Comparison of ENCODE assay signal across 8 cellular contexts in the genomic region with DNA sequence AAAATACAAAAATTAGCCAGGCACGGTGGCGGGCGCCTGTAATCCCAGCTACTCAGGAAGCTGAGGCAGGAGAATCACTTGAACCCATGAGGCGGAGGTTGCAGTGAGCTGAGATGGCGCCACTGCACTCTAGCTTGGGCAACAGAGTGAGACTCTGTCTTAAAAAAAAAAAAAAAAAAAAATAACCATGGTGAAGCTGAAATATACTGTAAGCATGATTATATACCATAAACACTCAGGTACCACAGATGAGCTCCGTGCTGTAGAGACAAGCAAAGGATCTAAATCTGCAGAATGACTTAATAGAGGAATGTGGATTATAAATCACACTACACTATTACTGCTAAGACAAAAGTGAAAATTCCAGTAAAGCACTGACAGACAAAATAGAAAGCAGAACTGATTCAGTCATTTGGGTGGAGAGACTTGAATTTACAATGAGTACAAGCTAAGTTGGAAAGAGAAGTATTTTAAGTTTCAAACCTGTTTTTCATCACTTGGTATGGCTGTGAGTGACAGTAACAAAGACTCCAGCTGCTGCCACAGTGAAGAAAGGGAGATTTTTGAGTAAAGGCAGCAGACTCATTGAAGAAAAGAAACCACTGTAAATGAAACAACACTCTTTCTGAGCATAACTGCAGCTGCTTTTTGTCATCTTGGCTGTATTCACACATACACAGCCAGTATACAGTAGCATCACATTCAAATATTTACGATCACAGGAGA.
DNase-seq lines count a peak whose midpoint lies in the region; ATAC-seq and TF ChIP-seq lines count a peak whose summit lies in the region.

No MANE protein-coding gene starts in this region.

- H3K4me1 Mint-ChIP-seq in IgD-negative memory B cell (peaks cover 25 to 39% (median 32%) of the 10 kb centered on the region in 3 donors), nephron (peaks cover 8% of the 10 kb centered on the region), endodermal cell (peaks cover 13% of the 10 kb centered on the region)

- DNase-seq in endodermal cell, result no peak
- DNase-seq in amniotic stem cell (lab: John Stamatoyannopoulos, UW), result no peak
- DNase-seq in left cardiac atrium, result no peak
- DNase-seq in aorta, result no peak

- no peaks in the 10 kb centered on the region for H3K9me3 Mint-ChIP-seq in IgD-negative memory B cell
- H3K9me3 Mint-ChIP-seq in nephron, result no peaks in the 10 kb centered on the region
- H3K9me3 Mint-ChIP-seq in endodermal cell, result peaks cover 1% of the 10 kb centered on the region

- H3K27me3 Mint-ChIP-seq in IgD-negative memory B cell (no peaks in the 10 kb centered on the region), nephron (ENCODE audit: low read depth) (no peaks in the 10 kb centered on the region), endodermal cell (ENCODE audit: insufficient read depth) (no peaks in the 10 kb centered on the region)

- H3K36me3 ChIP-seq in endodermal cell (ENCODE audit: control insufficient read depth, insufficient read depth, low read length) (no peaks in the 10 kb centered on the region), aorta (ENCODE audit: control insufficient read depth in 1 of 2, insufficient read depth in 2 of 2, low read length in 1 of 2) (no peaks in the 10 kb centered on the region)

- H3K4me3 Mint-ChIP-seq in IgD-negative memory B cell (peak overlapping the region; percentile 3 to 84 (median 35)), nephron (no peak overlapping the region), endodermal cell (no peak overlapping the region)

- H3K27ac Mint-ChIP-seq in IgD-negative memory B cell (peak overlapping the region; percentile 28 to 94 (median 69)), nephron (peak overlapping the region; percentile 3 to 74 (median 11)), endodermal cell (no peak overlapping the region)

- H3K4me3 ChIP-seq in endodermal cell (ENCODE audit: low read length) (no peak overlapping the region), aorta (ENCODE audit: low read length in 2 of 2) (no peak overlapping the region)

- H3K36me3 Mint-ChIP-seq in IgD-negative memory B cell (no peaks in the 10 kb centered on the region), nephron (ENCODE audit: low read depth) (no peaks in the 10 kb centered on the region), endodermal cell (ENCODE audit: low read depth) (no peaks in the 10 kb centered on the region)

- peak; percentile 94 for ATAC-seq in GM19025 (IDR thresholded peaks at IDR 0.05; ENCODE audit: low read depth, unreplicated experiment)
- peak; percentile 97 for ATAC-seq in HG02588 (IDR thresholded peaks at IDR 0.05; ENCODE audit: unreplicated experiment)
- no peak for ATAC-seq in left cardiac atrium
- no peak for ATAC-seq in aorta (ENCODE audit: low FRiP score)

- H3K27me3 ChIP-seq in endodermal cell (ENCODE audit: control insufficient read depth, insufficient read depth, low read length, poor library complexity, severe bottlenecking) (no peaks in the 10 kb centered on the region), aorta (ENCODE audit: control insufficient read depth in 1 of 2, insufficient read depth in 2 of 2, low read length in 1 of 2) (no peaks in the 10 kb centered on the region)

- WGBS in endodermal cell (ENCODE audit: insufficient coverage in 1 of 2, insufficient read length in 1 of 2), 2 experiments, result 89% methylated on average over 5 of the region's 7 CpGs; no CpG with 5 or more reads in 1 of the 2 experiments
- 75 to 77% methylated on average over 7 of the region's 7 CpGs for WGBS in aorta, 2 donors

- H3K27ac ChIP-seq in endodermal cell (ENCODE audit: low read depth, low read length), result no peak overlapping the region
- no peak overlapping the region for H3K27ac ChIP-seq in aorta (ENCODE audit: low read depth in 1 of 2, low read length in 2 of 2)

- H3K9me3 ChIP-seq in endodermal cell (ENCODE audit: control insufficient read depth, low read length) (no peaks in the 10 kb centered on the region), aorta (ENCODE audit: control insufficient read depth, low read length) (no peaks in the 10 kb centered on the region)

- H3K4me1 ChIP-seq in endodermal cell (ENCODE audit: control insufficient read depth, insufficient read depth, low read length), result peaks cover 3% of the 10 kb centered on the region
- peaks cover 0 to 3% of the 10 kb centered on the region in 2 donors for H3K4me1 ChIP-seq in aorta (ENCODE audit: control insufficient read depth in 1 of 2, insufficient read depth in 2 of 2, low read length in 2 of 2)

- no peak for TF ChIP-seq CTCF in nephron (IDR thresholded peaks at IDR 0.05; ENCODE audit: unreplicated experiment in 3 of 3)
- no peak for TF ChIP-seq CTCF in endodermal cell (conservative IDR thresholded peaks at IDR 0.05)

- intact Hi-C loops in left cardiac atrium (cut with DNase I) (no loop called here), aorta (cut with DNase I) (no loop called here)

- no peak overlapping the region for H3K9ac ChIP-seq in endodermal cell (ENCODE audit: extremely low read depth, low read length, poor library complexity, severe bottlenecking)

Comparison
In these comparisons a context has a peak if more than half of its experiments do, and no peak if none do; other contexts are left out.
1. ATAC-seq: peak in GM19025 (single experiment) and HG02588 (single experiment); none in left cardiac atrium (0 of 2) and aorta (single experiment).
2. H3K4me3 Mint-ChIP-seq: peak in IgD-negative memory B cell (4 of 4); none in nephron (0 of 3) and endodermal cell (single experiment).